Comparison of ENCODE assay signal across 21 cellular contexts in the genomic region with DNA sequence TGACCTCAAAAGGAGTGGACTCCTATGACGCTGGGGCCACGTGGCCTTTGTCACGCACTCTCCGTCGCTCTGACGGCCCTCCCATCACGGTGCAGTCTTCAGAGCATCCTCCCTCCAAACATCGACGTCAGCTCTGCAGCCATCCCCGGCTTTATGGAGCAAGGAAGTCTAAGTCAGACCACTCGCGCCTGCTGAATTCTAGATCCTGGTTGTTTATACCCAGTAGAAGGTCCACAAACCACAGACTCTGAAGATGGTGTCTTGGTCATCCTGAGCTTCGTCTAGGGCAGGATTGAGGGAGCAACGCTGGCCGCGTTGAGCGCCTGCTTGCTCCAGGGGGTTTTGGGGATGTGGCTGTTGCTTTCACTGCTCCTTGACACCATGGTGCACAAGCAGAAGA.
DNase-seq lines count a peak whose midpoint lies in the region; ATAC-seq and TF ChIP-seq lines count a peak whose summit lies in the region.
"Had no signal": no experiment of that assay in that cellular context is flagged by ENCODE, and none has a peak within 500 bp of the region (broad histone marks: within the 10 kb centered on the region; RNA-seq: fewer than 3 reads in every experiment).

No MANE protein-coding gene starts in this region.

- POLR2A ChIA-PET in SK-N-SH (lab: Yijun Ruan, JAX) = no interaction called here

- peaks cover 4% of the 10 kb centered on the region for H4K20me1 ChIP-seq in H9 (ENCODE audit: control insufficient read depth, insufficient read depth, insufficient read length)
- H4K20me1 ChIP-seq in SK-N-SH (ENCODE audit: insufficient read depth) = no peaks in the 10 kb centered on the region

- no peak overlapping the region for H3K9ac ChIP-seq in H9 (ENCODE audit: extremely low read depth, insufficient read length, low read length)
- H3K9ac ChIP-seq in SK-N-SH = no peak overlapping the region
- H3K9ac ChIP-seq: GM23248 had no signal

- no peak for TF ChIP-seq POLR2A in Peyer's patch (IDR thresholded peaks at IDR 0.05)

- H3K9me3 ChIP-seq in H9 (ENCODE audit: control insufficient read depth, low read depth, low read length) = no peaks in the 10 kb centered on the region
- H3K9me3 ChIP-seq in Peyer's patch = no peaks in the 10 kb centered on the region
- H3K9me3 ChIP-seq in SK-N-SH = no peaks in the 10 kb centered on the region
- H3K9me3 ChIP-seq in aorta (ENCODE audit: control insufficient read depth, low read length) = no peaks in the 10 kb centered on the region
- H3K9me3 ChIP-seq: BE2C had no signal

- no peak overlapping the region for H3K23ac ChIP-seq in H9 (ENCODE audit: insufficient read length, low read depth, low read length)

- H3K36me3 ChIP-seq in Peyer's patch (no peaks in the 10 kb centered on the region), SK-N-SH (replicated peaks in 1 of 2; ENCODE audit: control insufficient read depth in 1 of 2, insufficient read depth in 2 of 2, low read length in 1 of 2) (no peaks in the 10 kb centered on the region), aorta (ENCODE audit: control insufficient read depth in 1 of 2, insufficient read depth in 2 of 2, low read length in 1 of 2) (no peaks in the 10 kb centered on the region)
- H3K36me3 ChIP-seq: BE2C had no signal

- DNase-seq in H9 (peak; percentile 15), Peyer's patch (peak in 2 of 3 donors; percentile 21 to 37), ecto neural progenitor cell (ENCODE audit: low spot score) (peak; percentile 25), osteocyte (ENCODE audit: extremely low spot score, unreplicated experiment) (peak; percentile 51), SK-N-SH (no peak), GM03348 (ENCODE audit: low spot score) (no peak), aorta (no peak)
- no peak for DNase-seq in activated naive CD8-positive, alpha-beta T cell treated with anti-CD3 and anti-CD28 coated beads for 36 hours
- DNase-seq: ACHN; BE2C; C1 segment of cervical spinal cord; CD4-positive, CD25-positive, alpha-beta regulatory T cell; CD8-positive, alpha-beta memory T cell; COR-L47; DMS 273 treated with DMSO at 0.1 percent for 48 hours; DMS53; DND-41; EL; GM23248; HCEC 1CT had no signal

- H2AFZ ChIP-seq in H9 (ENCODE audit: low read length) (no peak overlapping the region), SK-N-SH (ENCODE audit: low read depth) (no peak overlapping the region)
- H2AFZ ChIP-seq: GM23248 had no signal

- H3K9me3 Mint-ChIP-seq in H9 = peaks cover 0 to 4% of the 10 kb centered on the region in 2 experiments; a peak in 2 of 5 replicates
- peaks cover 18% of the 10 kb centered on the region for H3K9me3 Mint-ChIP-seq in osteocyte (ENCODE audit: unreplicated experiment)
- H3K9me3 Mint-ChIP-seq in activated naive CD8-positive, alpha-beta T cell treated with anti-CD3 and anti-CD28 coated beads for 36 hours = peaks cover 1% of the 10 kb centered on the region

- H3K27ac Mint-ChIP-seq in H9 (no peak overlapping the region), osteocyte (ENCODE audit: unreplicated experiment) (no peak overlapping the region)
- H3K27ac Mint-ChIP-seq in activated naive CD8-positive, alpha-beta T cell treated with anti-CD3 and anti-CD28 coated beads for 36 hours = no peak overlapping the region
- H3K27ac Mint-ChIP-seq: CD4-positive, CD25-positive, alpha-beta regulatory T cell; CD8-positive, alpha-beta memory T cell had no signal

- no peak overlapping the region for H4K8ac ChIP-seq in H9 (replicated peaks; ENCODE audit: insufficient read length, low read depth, low read length)

- no peaks in the 10 kb centered on the region for H3K23me2 ChIP-seq in H9 (ENCODE audit: insufficient read length, low read depth, low read length, poor library complexity, severe bottlenecking)

- no peaks in the 10 kb centered on the region for H3K9me2 ChIP-seq in SK-N-SH

- TF ChIP-seq RAD21 in SK-N-SH (IDR thresholded peaks at IDR 0.05; ENCODE audit: low read length) = no peak

- no peak overlapping the region for H2BK12ac ChIP-seq in H9 (ENCODE audit: insufficient read length, low read depth, low read length)

- H2BK120ac ChIP-seq in H9 (ENCODE audit: low read depth, low read length, poor library complexity, severe bottlenecking) = no peak overlapping the region

- no peak overlapping the region for H3T11ph ChIP-seq in H9 (ENCODE audit: low read length)

- intact Hi-C loops in aorta (cut with DNase I) = no loop called here

- no peak for TF ChIP-seq EP300 in SK-N-SH (IDR thresholded peaks at IDR 0.05; ENCODE audit: borderline replicate concordance in 1 of 2, low read depth in 1 of 2, low read length in 1 of 2)

- H2AK5ac ChIP-seq in H9 (ENCODE audit: insufficient read length, low read length) = no peak overlapping the region

- H2BK15ac ChIP-seq in H9 (ENCODE audit: low read depth, low read length) = no peak overlapping the region

- H3K4me2 ChIP-seq in H9 (ENCODE audit: insufficient read depth, insufficient read length, low read length) (no peak overlapping the region), SK-N-SH (no peak overlapping the region)

- H4K91ac ChIP-seq in H9 (ENCODE audit: insufficient read length, low read depth, low read length) = no peak overlapping the region

- no peaks in the 10 kb centered on the region for H3K79me1 ChIP-seq in H9 (ENCODE audit: insufficient read depth, low read depth, low read length, poor library complexity, severe bottlenecking)

- no peak for ATAC-seq in aorta (ENCODE audit: low FRiP score)

- no peak overlapping the region for H3K14ac ChIP-seq in H9 (ENCODE audit: insufficient read depth, low read length)

- H3K56ac ChIP-seq in H9 (ENCODE audit: insufficient read length, low read depth, low read length) = no peak overlapping the region

- H2BK20ac ChIP-seq in H9 (ENCODE audit: low read depth, low read length, poor library complexity, severe bottlenecking) = no peak overlapping the region

- no peak overlapping the region for H2BK5ac ChIP-seq in H9 (ENCODE audit: insufficient read length, low read length)

- no peaks in the 10 kb centered on the region for H3F3A ChIP-seq in SK-N-SH (replicated peaks; ENCODE audit: insufficient read depth)

- H3K4ac ChIP-seq in H9 (ENCODE audit: low read depth, low read length) = no peak overlapping the region

- H3K18ac ChIP-seq in H9 (ENCODE audit: insufficient read length, low read depth, low read length) = no peak overlapping the region

- H3K27ac ChIP-seq in H9 (ENCODE audit: insufficient read length, low read depth, low read length) (no peak overlapping the region), Peyer's patch (no peak overlapping the region), SK-N-SH (ENCODE audit: low read depth in 2 of 2, low read length in 1 of 2) (no peak overlapping the region), aorta (ENCODE audit: low read depth in 1 of 2, low read length in 2 of 2) (no peak overlapping the region)
- H3K27ac ChIP-seq: GM23248, HL-60 had no signal

- no CpG with 5 or more reads among the region's 17 CpGs for WGBS in H9 (ENCODE audit: extremely low coverage, insufficient read length, low lambda C conversion rate)
- WGBS in SK-N-SH (ENCODE audit: low lambda C conversion rate) = 4% methylated on average over 17 of the region's 17 CpGs
- 91% methylated on average over 17 of the region's 17 CpGs for WGBS in aorta, 2 donors

- H3K4me1 Mint-ChIP-seq in H9 = peaks cover 0 to 5% of the 10 kb centered on the region in 2 experiments; a peak in 2 of 4 replicates
- H3K4me1 Mint-ChIP-seq in osteocyte (ENCODE audit: unreplicated experiment) = no peaks in the 10 kb centered on the region
- no peaks in the 10 kb centered on the region for H3K4me1 Mint-ChIP-seq in activated naive CD8-positive, alpha-beta T cell treated with anti-CD3 and anti-CD28 coated beads for 36 hours
- H3K4me1 Mint-ChIP-seq: CD8-positive, alpha-beta memory T cell had no signal

- no peak for TF ChIP-seq CTCF in H9 (conservative IDR thresholded peaks at IDR 0.05)
- no peak for TF ChIP-seq CTCF in Peyer's patch (IDR thresholded peaks at IDR 0.05)
- TF ChIP-seq CTCF in osteocyte (IDR thresholded peaks at IDR 0.05) = no peak
- TF ChIP-seq CTCF in SK-N-SH (IDR thresholded peaks at IDR 0.05) = no peak

- no peak overlapping the region for H3K4me3 Mint-ChIP-seq in H9
- no peak overlapping the region for H3K4me3 Mint-ChIP-seq in osteocyte (ENCODE audit: unreplicated experiment)
- H3K4me3 Mint-ChIP-seq in activated naive CD8-positive, alpha-beta T cell treated with anti-CD3 and anti-CD28 coated beads for 36 hours = no peak overlapping the region
- H3K4me3 Mint-ChIP-seq: CD4-positive, CD25-positive, alpha-beta regulatory T cell; CD8-positive, alpha-beta memory T cell had no signal

- H3K79me2 ChIP-seq in H9 (ENCODE audit: insufficient read depth, low read length) (no peaks in the 10 kb centered on the region), SK-N-SH (ENCODE audit: insufficient read depth) (no peaks in the 10 kb centered on the region)

- CTCF ChIA-PET in SK-N-SH (lab: Yijun Ruan, JAX) = interaction anchor here (1.0 kb wide), 1 partner anchor 12 kb away, joined by 4 read pairs; no protein-coding TSS in a partner anchor

- H3K4me3 ChIP-seq in Peyer's patch (no peak overlapping the region), SK-N-SH (ENCODE audit: low read depth in 2 of 2, low read length in 1 of 2) (no peak overlapping the region), aorta (ENCODE audit: low read length in 2 of 2) (no peak overlapping the region)
- H3K4me3 ChIP-seq: GM23248 had no signal

- no peaks in the 10 kb centered on the region for H3K4me1 ChIP-seq in H9 (ENCODE audit: insufficient read depth, low read length)
- H3K4me1 ChIP-seq in Peyer's patch = no peaks in the 10 kb centered on the region
- H3K4me1 ChIP-seq in SK-N-SH (ENCODE audit: control insufficient read depth in 1 of 2, insufficient read depth in 2 of 2, low read depth in 1 of 2, low read length in 1 of 2) = no peaks in the 10 kb centered on the region
- H3K4me1 ChIP-seq in aorta (ENCODE audit: control insufficient read depth in 1 of 2, insufficient read depth in 2 of 2, low read length in 2 of 2) = no peaks in the 10 kb centered on the region
- H3K4me1 ChIP-seq: BE2C had no signal

- H3K27me3 ChIP-seq in H9 (ENCODE audit: insufficient read depth, low read length) (no peaks in the 10 kb centered on the region), Peyer's patch (no peaks in the 10 kb centered on the region), SK-N-SH (ENCODE audit: insufficient read depth) (no peaks in the 10 kb centered on the region), aorta (ENCODE audit: control insufficient read depth in 1 of 2, insufficient read depth in 2 of 2, low read length in 1 of 2) (no peaks in the 10 kb centered on the region)
- H3K27me3 ChIP-seq: BE2C had no signal

- H3K36me3 Mint-ChIP-seq in H9 (ENCODE audit: insufficient read depth in 1 of 3, low read depth in 3 of 3) (no peaks in the 10 kb centered on the region; a peak in 2 of 7 replicates), osteocyte (ENCODE audit: unreplicated experiment) (no peaks in the 10 kb centered on the region)
- no peaks in the 10 kb centered on the region for H3K36me3 Mint-ChIP-seq in activated naive CD8-positive, alpha-beta T cell treated with anti-CD3 and anti-CD28 coated beads for 36 hours
- H3K36me3 Mint-ChIP-seq: CD4-positive, CD25-positive, alpha-beta regulatory T cell; CD8-positive, alpha-beta memory T cell had no signal

- peaks cover 9% of the 10 kb centered on the region for H3K27me3 Mint-ChIP-seq in H9 (ENCODE audit: low read depth)
- no peaks in the 10 kb centered on the region for H3K27me3 Mint-ChIP-seq in osteocyte (ENCODE audit: unreplicated experiment)
- H3K27me3 Mint-ChIP-seq in activated naive CD8-positive, alpha-beta T cell treated with anti-CD3 and anti-CD28 coated beads for 36 hours = peaks cover 16% of the 10 kb centered on the region
- H3K27me3 Mint-ChIP-seq: CD4-positive, CD25-positive, alpha-beta regulatory T cell had no signal

- H4K5ac ChIP-seq in H9 (ENCODE audit: insufficient read length, low read depth, low read length) = no peak overlapping the region

Comparison
In these comparisons a context has a peak if more than half of its experiments do, and no peak if none do; other contexts are left out.
1. DNase-seq: peak in H9 (single experiment), Peyer's patch (2 of 3), ecto neural progenitor cell (single experiment) and osteocyte (single experiment); none in SK-N-SH (single experiment), activated naive CD8-positive, alpha-beta T cell treated with anti-CD3 and anti-CD28 coated beads for 36 hours (single experiment), GM03348 (single experiment) and aorta (0 of 2).